Comparison of ENCODE assay signal across 13 cellular contexts in genomic region chr9:115250646-115251045, GRCh38.
DNase-seq lines count a peak whose midpoint lies in the region; ATAC-seq and TF ChIP-seq lines count a peak whose summit lies in the region.
"Had no signal": no experiment of that assay in that cellular context is flagged by ENCODE, and none has a peak within 500 bp of the region (broad histone marks: within the 10 kb centered on the region; RNA-seq: fewer than 3 reads in every experiment).

No MANE protein-coding gene starts in this region.

- intact Hi-C loops in activated T-helper 2 cell treated with anti-CD3 and anti-CD28 coated beads, Interferon-gamma antibody, Interleukin-2, Interleukin-4, amounts not matched to agents 10 μg/mL and 5 μg/mL and 100 μg/mL, durations not matched to agents 14 hours and 24 hours and 36 hours (cut with micrococcal nuclease) = no loop called here

- no peak overlapping the region for H3K4me3 ChIP-seq in SJCRH30

- peaks cover 14% of the 10 kb centered on the region for H3K4me1 Mint-ChIP-seq in osteocyte (ENCODE audit: unreplicated experiment)
- H3K4me1 Mint-ChIP-seq in activated T-helper 2 cell treated with anti-CD3 and anti-CD28 coated beads, Interferon-gamma antibody, Interleukin-2, Interleukin-4, amounts not matched to agents 10 μg/mL and 5 μg/mL and 100 μg/mL, durations not matched to agents 14 hours and 24 hours and 36 hours (ENCODE audit: low read depth) = no peaks in the 10 kb centered on the region
- H3K4me1 Mint-ChIP-seq in activated T-cell treated with anti-CD3 and anti-CD28 coated beads, Interleukin-2, amount 50 U/mL, for 4 hours (ENCODE audit: low read depth) = no peaks in the 10 kb centered on the region
- H3K4me1 Mint-ChIP-seq: naive thymus-derived CD8-positive, alpha-beta T cell; stimulated activated naive CD8-positive, alpha-beta T cell treated with anti-CD3 and anti-CD28 coated beads, Interleukin-15, amount 100 ng/mL, for 72 hours had no signal

- no peak for ATAC-seq in activated T-cell treated with anti-CD3 and anti-CD28 coated beads, Interleukin-2, amount 50 U/mL, for 4 hours
- ATAC-seq: activated T-cell treated with anti-CD3 and anti-CD28 coated beads, Interleukin-2, amount 50 U/mL, for 72 hours; naive thymus-derived CD8-positive, alpha-beta T cell; stimulated activated naive CD8-positive, alpha-beta T cell treated with anti-CD3 and anti-CD28 coated beads, Interleukin-15, amount 100 ng/mL, for 72 hours had no signal

- peak; percentile 94 for DNase-seq in EL
- DNase-seq in SJCRH30 = peak; percentile 91 to 92
- DNase-seq in fibroblast of peridontal ligament (ENCODE audit: extremely low read depth) = peak; percentile 90
- DNase-seq in osteocyte (ENCODE audit: extremely low spot score, unreplicated experiment) = no peak
- no peak for DNase-seq in activated T-helper 2 cell treated with anti-CD3 and anti-CD28 coated beads, Interferon-gamma antibody, Interleukin-2, Interleukin-4, amounts not matched to agents 10 μg/mL and 5 μg/mL and 100 μg/mL, durations not matched to agents 14 hours and 24 hours and 36 hours (ENCODE audit: low spot score)
- DNase-seq in activated T-cell treated with anti-CD3 and anti-CD28 coated beads, Interleukin-2, amount 50 U/mL, for 4 hours = no peak
- DNase-seq in ureter (ENCODE audit: low spot score) = no peak
- DNase-seq in stimulated activated CD4-positive, alpha-beta T cell treated with anti-CD3 and anti-CD28 coated beads, Interleukin-1b, Interleukin-23, amount 100 ng/mL, for 48 hours = no peak
- DNase-seq: activated T-cell treated with anti-CD3 and anti-CD28 coated beads, Interleukin-2, amount 50 U/mL, for 72 hours; NCI-H2081; stimulated activated naive CD8-positive, alpha-beta T cell treated with anti-CD3 and anti-CD28 coated beads, Interleukin-15, amount 100 ng/mL, for 72 hours had no signal

- no peaks in the 10 kb centered on the region for H3K36me3 ChIP-seq in SJCRH30

- no peak for TF ChIP-seq CTCF in osteocyte (IDR thresholded peaks at IDR 0.05)

- peak overlapping the region; percentile 68 for H3K27ac Mint-ChIP-seq in osteocyte (ENCODE audit: unreplicated experiment)
- no peak overlapping the region for H3K27ac Mint-ChIP-seq in activated T-helper 2 cell treated with anti-CD3 and anti-CD28 coated beads, Interferon-gamma antibody, Interleukin-2, Interleukin-4, amounts not matched to agents 10 μg/mL and 5 μg/mL and 100 μg/mL, durations not matched to agents 14 hours and 24 hours and 36 hours
- H3K27ac Mint-ChIP-seq: activated T-cell treated with anti-CD3 and anti-CD28 coated beads, Interleukin-2, amount 50 U/mL, for 72 hours; stimulated activated naive CD8-positive, alpha-beta T cell treated with anti-CD3 and anti-CD28 coated beads, Interleukin-15, amount 100 ng/mL, for 72 hours had no signal

- no peaks in the 10 kb centered on the region for H3K27me3 Mint-ChIP-seq in osteocyte (ENCODE audit: unreplicated experiment)
- H3K27me3 Mint-ChIP-seq in activated T-helper 2 cell treated with anti-CD3 and anti-CD28 coated beads, Interferon-gamma antibody, Interleukin-2, Interleukin-4, amounts not matched to agents 10 μg/mL and 5 μg/mL and 100 μg/mL, durations not matched to agents 14 hours and 24 hours and 36 hours (ENCODE audit: low read depth) = peaks cover 1% of the 10 kb centered on the region
- H3K27me3 Mint-ChIP-seq in activated T-cell treated with anti-CD3 and anti-CD28 coated beads, Interleukin-2, amount 50 U/mL, for 4 hours (ENCODE audit: low read depth) = peaks cover 10% of the 10 kb centered on the region

- H3K27me3 ChIP-seq in SJCRH30 = no peaks in the 10 kb centered on the region

- peak overlapping the region; percentile 80 for H3K27ac ChIP-seq in SJCRH30
- H3K27ac ChIP-seq: VCaP had no signal

- H3K36me3 Mint-ChIP-seq in osteocyte (ENCODE audit: unreplicated experiment) = no peaks in the 10 kb centered on the region
- H3K36me3 Mint-ChIP-seq in activated T-helper 2 cell treated with anti-CD3 and anti-CD28 coated beads, Interferon-gamma antibody, Interleukin-2, Interleukin-4, amounts not matched to agents 10 μg/mL and 5 μg/mL and 100 μg/mL, durations not matched to agents 14 hours and 24 hours and 36 hours (ENCODE audit: low read depth) = no peaks in the 10 kb centered on the region
- H3K36me3 Mint-ChIP-seq in activated T-cell treated with anti-CD3 and anti-CD28 coated beads, Interleukin-2, amount 50 U/mL, for 4 hours (ENCODE audit: insufficient read depth) = no peaks in the 10 kb centered on the region
- H3K36me3 Mint-ChIP-seq: naive thymus-derived CD8-positive, alpha-beta T cell had no signal

- peaks cover 10% of the 10 kb centered on the region for H3K9me3 ChIP-seq in SJCRH30 (replicated peaks)

- H3K4me1 ChIP-seq in SJCRH30 = peaks cover 47% of the 10 kb centered on the region

- H3K4me3 Mint-ChIP-seq in osteocyte (ENCODE audit: unreplicated experiment) = no peak overlapping the region
- no peak overlapping the region for H3K4me3 Mint-ChIP-seq in activated T-helper 2 cell treated with anti-CD3 and anti-CD28 coated beads, Interferon-gamma antibody, Interleukin-2, Interleukin-4, amounts not matched to agents 10 μg/mL and 5 μg/mL and 100 μg/mL, durations not matched to agents 14 hours and 24 hours and 36 hours (ENCODE audit: low read depth)
- H3K4me3 Mint-ChIP-seq in activated T-cell treated with anti-CD3 and anti-CD28 coated beads, Interleukin-2, amount 50 U/mL, for 4 hours = no peak overlapping the region
- H3K4me3 Mint-ChIP-seq: activated T-cell treated with anti-CD3 and anti-CD28 coated beads, Interleukin-2, amount 50 U/mL, for 72 hours; naive thymus-derived CD8-positive, alpha-beta T cell; stimulated activated naive CD8-positive, alpha-beta T cell treated with anti-CD3 and anti-CD28 coated beads, Interleukin-15, amount 100 ng/mL, for 72 hours had no signal

- peaks cover 13% of the 10 kb centered on the region for H3K9me3 Mint-ChIP-seq in osteocyte (ENCODE audit: unreplicated experiment)
- no peaks in the 10 kb centered on the region for H3K9me3 Mint-ChIP-seq in activated T-helper 2 cell treated with anti-CD3 and anti-CD28 coated beads, Interferon-gamma antibody, Interleukin-2, Interleukin-4, amounts not matched to agents 10 μg/mL and 5 μg/mL and 100 μg/mL, durations not matched to agents 14 hours and 24 hours and 36 hours
- H3K9me3 Mint-ChIP-seq in activated T-cell treated with anti-CD3 and anti-CD28 coated beads, Interleukin-2, amount 50 U/mL, for 4 hours = peaks cover 3% of the 10 kb centered on the region
- H3K9me3 Mint-ChIP-seq: stimulated activated naive CD8-positive, alpha-beta T cell treated with anti-CD3 and anti-CD28 coated beads, Interleukin-15, amount 100 ng/mL, for 72 hours had no signal

Comparison
In these comparisons a context has a peak if more than half of its experiments do, and no peak if none do; other contexts are left out.
1. DNase-seq: peak in EL (single experiment), SJCRH30 (2 of 2) and fibroblast of peridontal ligament (single experiment); none in osteocyte (single experiment), activated T-helper 2 cell treated with anti-CD3 and anti-CD28 coated beads, Interferon-gamma antibody, Interleukin-2, Interleukin-4, amounts not matched to agents 10 μg/mL and 5 μg/mL and 100 μg/mL, durations not matched to agents 14 hours and 24 hours and 36 hours (single experiment), activated T-cell treated with anti-CD3 and anti-CD28 coated beads, Interleukin-2, amount 50 U/mL, for 4 hours (single experiment), ureter (single experiment) and stimulated activated CD4-positive, alpha-beta T cell treated with anti-CD3 and anti-CD28 coated beads, Interleukin-1b, Interleukin-23, amount 100 ng/mL, for 48 hours (single experiment).